8 cellular contexts compared by ENCODE assay signal in the genomic region with DNA sequence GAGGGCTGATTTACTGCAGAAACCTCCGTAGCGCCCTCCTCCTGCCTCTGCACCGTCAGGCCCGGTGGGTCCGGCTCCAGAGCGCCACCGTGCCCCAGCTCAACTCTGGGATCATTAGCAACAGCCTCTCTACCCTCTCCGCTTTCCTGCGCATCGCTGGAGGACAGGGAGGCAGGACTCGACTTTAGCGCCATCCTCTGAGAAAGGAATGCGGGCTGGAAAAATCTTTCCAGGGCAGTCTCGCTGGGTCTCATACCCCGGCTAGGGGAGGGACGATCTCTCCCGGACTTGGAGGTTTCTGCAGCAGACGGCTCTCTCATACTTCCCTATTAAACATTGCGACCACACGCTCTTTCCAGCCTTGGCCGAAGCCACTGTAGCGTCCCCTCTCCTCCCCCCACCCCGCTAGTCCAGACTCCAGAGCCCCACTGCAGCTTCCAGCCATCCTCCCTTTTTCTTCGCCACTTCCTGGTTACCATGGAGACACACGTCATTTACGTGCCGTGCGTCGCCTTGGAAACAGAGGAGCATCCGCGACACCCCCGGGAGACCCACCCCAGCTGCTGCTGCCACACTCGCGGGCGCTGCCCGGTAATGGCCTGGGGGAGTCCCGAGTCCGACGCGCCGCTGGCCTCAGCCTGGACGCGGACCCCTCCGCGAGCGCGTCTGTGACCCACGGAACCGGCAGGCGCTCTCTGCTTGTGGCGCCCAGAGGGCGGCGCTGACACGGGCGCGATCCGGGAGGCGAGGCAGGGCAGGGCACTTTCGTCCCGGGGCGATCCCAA. TPM values are rescaled to one million over a fixed set of nuclear protein-coding genes. Genes with fewer than 3 reads are reported as not detected.
A peak's percentile ranks its signal among the peaks of the same experiment; 100 is the strongest.
DNase-seq lines count a peak whose midpoint lies in the region; ATAC-seq and TF ChIP-seq lines count a peak whose summit lies in the region.

A gene (plus strand): TSS at position 554 of the 785 bp plus-strand sequence. CDS start 479 bp downstream, outside the sequence.

- DNase-seq in NCI-H187 (lab: John Stamatoyannopoulos, UW) (peak; percentile 34 to 67), WERI-Rb-1 (peak; percentile 64), breast epithelium (ENCODE audit: low spot score in 2 of 2) (no peak), iPS-NIHi11 (ENCODE audit: low spot score) (peak; percentile 80), SKM-1 treated with dmso at 0.1 percent for 144 hours (lab: John Stamatoyannopoulos, UW; ENCODE audit: unreplicated experiment) (no peak)

- H3K27me3 ChIP-seq in WERI-Rb-1 (ENCODE audit: insufficient read depth, low read depth, severe bottlenecking) (peaks cover 83% of the 10 kb centered on the region), breast epithelium (peaks cover 2 to 32% of the 10 kb centered on the region in 2 donors), skeletal muscle tissue (ENCODE audit: control insufficient read depth in 3 of 3, insufficient read depth in 3 of 3, low read length in 3 of 3) (peaks cover 42 to 63% (median 47%) of the 10 kb centered on the region in 3 donors)

- intact Hi-C loops in breast epithelium (cut with DNase I; ENCODE audit: low total_unique reads) = no loop called here

- ATAC-seq in HG02642 (IDR thresholded peaks at IDR 0.05; ENCODE audit: poor library complexity, unreplicated experiment) = peak; percentile 75

- H3K36me3 ChIP-seq in WERI-Rb-1 (no peaks in the 10 kb centered on the region), breast epithelium (no peaks in the 10 kb centered on the region), skeletal muscle tissue (ENCODE audit: control insufficient read depth in 3 of 3, insufficient read depth in 3 of 3, low read length in 3 of 3) (no peaks in the 10 kb centered on the region)

- no peak within 1 kb of the TSS for H3K27ac ChIP-seq in WERI-Rb-1
- H3K27ac ChIP-seq in breast epithelium = peak within 1 kb of the TSS in 1 of 2 donors; percentile 75
- H3K27ac ChIP-seq in skeletal muscle tissue (ENCODE audit: low read depth, low read length) = no peak within 1 kb of the TSS

- H3K4me1 ChIP-seq in breast epithelium (peaks cover 0 to 6% of the 10 kb centered on the region in 2 donors), skeletal muscle tissue (ENCODE audit: control insufficient read depth in 3 of 3, insufficient read depth in 3 of 3, low read length in 3 of 3) (peaks cover 14 to 15% (median 14%) of the 10 kb centered on the region in 3 donors)

- H3K9me3 ChIP-seq in WERI-Rb-1 (ENCODE audit: severe bottlenecking) (no peaks in the 10 kb centered on the region), breast epithelium (no peaks in the 10 kb centered on the region), skeletal muscle tissue (ENCODE audit: control insufficient read depth in 3 of 3, low read length in 3 of 3) (no peaks in the 10 kb centered on the region)

- TF ChIP-seq CTCF in GM12874 (IDR thresholded peaks at IDR 0.05; ENCODE audit: insufficient read depth, low read depth, low read length) (peak; percentile 64), WERI-Rb-1 (IDR thresholded peaks at IDR 0.05; ENCODE audit: low read depth, low read length) (peak; percentile 68), breast epithelium (IDR thresholded peaks at IDR 0.05) (no peak)

- H3K4me3 ChIP-seq in WERI-Rb-1 (ENCODE audit: low read depth, low read length) (peak within 1 kb of the TSS; percentile 53), breast epithelium (peak within 1 kb of the TSS; percentile 59 to 88 (median 65)), skeletal muscle tissue (ENCODE audit: low read length in 3 of 3) (peak within 1 kb of the TSS; percentile 73 to 79 (median 74))

- H3K9ac ChIP-seq in skeletal muscle tissue (ENCODE audit: low read depth in 1 of 3, low read length in 3 of 3) = peak within 1 kb of the TSS; percentile 28 to 43 (median 40)

- TF ChIP-seq POLR2A in breast epithelium (IDR thresholded peaks at IDR 0.05) = no peak

RNA-seq across cellular contexts. Expression of the gene that starts here (rescaled TPM):
- total RNA-seq in breast epithelium (1 to 10 TPM in 1 of 3 donors, under 1 TPM in 2; 0.44 to 2.0 (median 0.48) TPM), skeletal muscle tissue (0.52 TPM)

Comparison
In these comparisons a context has a peak if more than half of its experiments do, and no peak if none do; other contexts are left out.
1. CTCF ChIP-seq: peak in GM12874 (single experiment) and WERI-Rb-1 (single experiment); none in breast epithelium (0 of 3).
2. DNase-seq: peak in NCI-H187 (2 of 2), WERI-Rb-1 (single experiment) and iPS-NIHi11 (single experiment); none in breast epithelium (0 of 2) and SKM-1 treated with dmso at 0.1 percent for 144 hours (single experiment).
3. Peak in every context shown above with its lines, with median percentiles within 50 percentile points of each other: H3K4me3 ChIP-seq.